Comparison of ENCODE assay signal across 10 cellular contexts in genomic region chr1:178579562-178579961, GRCh38.
DNase-seq lines count a peak whose midpoint lies in the region; ATAC-seq and TF ChIP-seq lines count a peak whose summit lies in the region.
"Had no signal": no experiment of that assay in that cellular context is flagged by ENCODE, and none has a peak within 500 bp of the region (broad histone marks: within the 10 kb centered on the region; RNA-seq: fewer than 3 reads in every experiment).

No MANE protein-coding gene starts in this region.

- H3K4me3 Mint-ChIP-seq in stimulated activated effector memory CD8-positive, alpha-beta T cell treated with anti-CD3 and anti-CD28 coated beads, Interleukin-12 subunit alpha, Interleukin-12 subunit beta, amount 100 ng/mL, for 72 hours, result no peak overlapping the region
- H3K4me3 Mint-ChIP-seq in activated CD8-positive, alpha-beta T cell treated with anti-CD3 and anti-CD28 coated beads for 36 hours, result no peak overlapping the region

- H3K4me1 Mint-ChIP-seq in stimulated activated effector memory CD8-positive, alpha-beta T cell treated with anti-CD3 and anti-CD28 coated beads, Interleukin-12 subunit alpha, Interleukin-12 subunit beta, amount 100 ng/mL, for 72 hours, result no peaks in the 10 kb centered on the region
- H3K4me1 Mint-ChIP-seq in activated CD8-positive, alpha-beta T cell treated with anti-CD3 and anti-CD28 coated beads for 36 hours (ENCODE audit: low read depth), result no peaks in the 10 kb centered on the region

- CTCF ChIA-PET in activated CD8-positive, alpha-beta T cell treated with anti-CD3 and anti-CD28 coated beads for 36 hours (lab: Charles Lee), result no interaction called here

- no peaks in the 10 kb centered on the region for H3K27me3 Mint-ChIP-seq in activated CD8-positive, alpha-beta T cell treated with anti-CD3 and anti-CD28 coated beads for 36 hours

- H3K27ac Mint-ChIP-seq in stimulated activated effector memory CD8-positive, alpha-beta T cell treated with anti-CD3 and anti-CD28 coated beads, Interleukin-12 subunit alpha, Interleukin-12 subunit beta, amount 100 ng/mL, for 72 hours, result no peak overlapping the region
- no peak overlapping the region for H3K27ac Mint-ChIP-seq in activated CD8-positive, alpha-beta T cell treated with anti-CD3 and anti-CD28 coated beads for 36 hours

- peak; percentile 10 for DNase-seq in NCI-H748 (lab: John Stamatoyannopoulos, UW; ENCODE audit: unreplicated experiment)
- DNase-seq in NCI-H748 treated with DMSO at 0.1 percent for 48 hours (lab: John Stamatoyannopoulos, UW), result no peak
- DNase-seq in stimulated activated effector memory CD8-positive, alpha-beta T cell treated with anti-CD3 and anti-CD28 coated beads, Interleukin-12 subunit alpha, Interleukin-12 subunit beta, amount 100 ng/mL, for 72 hours (ENCODE audit: low spot score in 2 of 2), result no peak
- DNase-seq in activated naive CD4-positive, alpha-beta T cell treated with anti-CD3 and anti-CD28 coated beads, Interleukin-2, amount 50 U/mL, for 16 hours, result no peak
- no peak for DNase-seq in iPS-NIHi11 (ENCODE audit: low spot score)
- no peak for DNase-seq in activated CD8-positive, alpha-beta T cell treated with anti-CD3 and anti-CD28 coated beads for 36 hours
- DNase-seq: ACHN, T-helper 2 cell had no signal

- TF ChIP-seq CTCF in activated CD8-positive, alpha-beta T cell treated with anti-CD3 and anti-CD28 coated beads for 36 hours (IDR thresholded peaks at IDR 0.05), result no peak

- no peaks in the 10 kb centered on the region for H3K9me3 Mint-ChIP-seq in stimulated activated effector memory CD8-positive, alpha-beta T cell treated with anti-CD3 and anti-CD28 coated beads, Interleukin-12 subunit alpha, Interleukin-12 subunit beta, amount 100 ng/mL, for 72 hours
- no peaks in the 10 kb centered on the region for H3K9me3 Mint-ChIP-seq in activated CD8-positive, alpha-beta T cell treated with anti-CD3 and anti-CD28 coated beads for 36 hours

- POLR2A ChIA-PET in activated CD8-positive, alpha-beta T cell treated with anti-CD3 and anti-CD28 coated beads for 36 hours (lab: Charles Lee), result no interaction called here

- H3K36me3 Mint-ChIP-seq in stimulated activated effector memory CD8-positive, alpha-beta T cell treated with anti-CD3 and anti-CD28 coated beads, Interleukin-12 subunit alpha, Interleukin-12 subunit beta, amount 100 ng/mL, for 72 hours, result no peaks in the 10 kb centered on the region
- no peaks in the 10 kb centered on the region for H3K36me3 Mint-ChIP-seq in activated CD8-positive, alpha-beta T cell treated with anti-CD3 and anti-CD28 coated beads for 36 hours (ENCODE audit: low read depth)

- intact Hi-C loops in activated CD8-positive, alpha-beta T cell treated with anti-CD3 and anti-CD28 coated beads for 36 hours (cut with micrococcal nuclease), result no loop called here

- ATAC-seq in HG02642 (IDR thresholded peaks at IDR 0.05; ENCODE audit: poor library complexity, unreplicated experiment), result peak; percentile 32
- ATAC-seq in HG03558 (IDR thresholded peaks at IDR 0.05; ENCODE audit: extremely low read depth, unreplicated experiment), result peak; percentile 27
- peak; percentile 31 for ATAC-seq in stimulated activated effector memory CD8-positive, alpha-beta T cell treated with anti-CD3 and anti-CD28 coated beads, Interleukin-12 subunit alpha, Interleukin-12 subunit beta, amount 100 ng/mL, for 72 hours
- no peak for ATAC-seq in activated CD8-positive, alpha-beta T cell treated with anti-CD3 and anti-CD28 coated beads for 36 hours
